In the genomic region with DNA sequence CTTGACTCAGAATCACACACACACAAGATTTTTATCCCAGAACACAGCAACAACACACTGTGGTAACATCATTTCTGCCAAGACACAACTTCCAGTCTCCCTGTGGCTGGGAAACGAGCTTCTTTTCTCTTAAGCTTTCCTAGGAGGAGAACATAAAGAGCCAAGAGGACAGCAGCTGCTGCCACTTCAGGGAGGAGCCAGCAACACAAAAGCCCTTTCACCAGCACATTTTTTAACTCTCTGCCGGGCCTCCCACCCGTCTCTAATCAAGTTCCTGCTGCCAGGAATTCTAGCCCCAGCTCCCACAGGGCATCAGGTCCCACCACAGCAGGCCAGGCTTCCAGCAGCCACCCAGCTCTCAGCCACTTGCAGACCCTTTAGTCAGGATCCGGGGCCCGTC, we compare ENCODE assay signal across 9 cellular contexts. TPM values are rescaled to one million over a fixed set of nuclear protein-coding genes. Genes with fewer than 3 reads are reported as not detected.
DNase-seq lines count a peak whose midpoint lies in the region; ATAC-seq and TF ChIP-seq lines count a peak whose summit lies in the region.
"Had no signal": no experiment of that assay in that cellular context is flagged by ENCODE, and none has a peak within 500 bp of the region (broad histone marks: within the 10 kb centered on the region; RNA-seq: fewer than 3 reads in every experiment).

No MANE protein-coding gene starts in this region.

- H3K36me3 ChIP-seq in mesodermal cell (ENCODE audit: control insufficient read depth, insufficient read depth, low read length) (peaks cover 80% of the 10 kb centered on the region), transverse colon (no peaks in the 10 kb centered on the region)

- in situ Hi-C loops in transverse colon (cut with MboI; ENCODE audit: low pct_ligation_motif_present in 1 of 4, low pct_unique_long_range_greater_than_20kb in 1 of 4, low sequenced_read_pairs in 3 of 4), result no loop called here

- TF ChIP-seq CTCF in transverse colon (IDR thresholded peaks at IDR 0.05), result no peak

- H3K27ac ChIP-seq in epithelial cell of prostate (peak overlapping the region; percentile 71), mesodermal cell (ENCODE audit: low read depth, low read length, severe bottlenecking) (peak overlapping the region; percentile 85), transverse colon (peak overlapping the region; percentile 72 to 79 (median 76))

- H3K4me3 ChIP-seq in mesodermal cell (ENCODE audit: extremely low read depth, insufficient read depth, low read length, poor library complexity, severe bottlenecking), result no peak overlapping the region
- H3K4me3 ChIP-seq in transverse colon, result peak overlapping the region in 1 of 4 donors; percentile 1

- H3K27ac Mint-ChIP-seq in activated T-helper 1 cell treated with anti-CD3 and anti-CD28 coated beads, Interleukin-12 subunit alpha, Interleukin-12 subunit beta, Interleukin-2, Interleukin-4 antibody, amounts not matched to agents 30 ng/mL and 10 ng/mL and 1 ng/mL, durations not matched to agents 14 hours and 24 hours and 36 hours, result no peak overlapping the region

- TF ChIP-seq EP300 in transverse colon (IDR thresholded peaks at IDR 0.05; ENCODE audit: low read depth), result no peak

- intact Hi-C loops in transverse colon (cut with DNase I; ENCODE audit: low total_unique reads), result no loop called here
- intact Hi-C loops in activated T-helper 1 cell treated with anti-CD3 and anti-CD28 coated beads, Interleukin-12 subunit alpha, Interleukin-12 subunit beta, Interleukin-2, Interleukin-4 antibody, amounts not matched to agents 30 ng/mL and 10 ng/mL and 1 ng/mL, durations not matched to agents 14 hours and 24 hours and 36 hours (cut with micrococcal nuclease), result no loop called here

- H3K4me1 Mint-ChIP-seq in activated T-helper 1 cell treated with anti-CD3 and anti-CD28 coated beads, Interleukin-12 subunit alpha, Interleukin-12 subunit beta, Interleukin-2, Interleukin-4 antibody, amounts not matched to agents 30 ng/mL and 10 ng/mL and 1 ng/mL, durations not matched to agents 14 hours and 24 hours and 36 hours (ENCODE audit: low read depth), result no peaks in the 10 kb centered on the region

- ATAC-seq in GM18870 (IDR thresholded peaks at IDR 0.05; ENCODE audit: unreplicated experiment), result no peak

- TF ChIP-seq POLR2A in transverse colon (IDR thresholded peaks at IDR 0.05), result no peak

- no peaks in the 10 kb centered on the region for H3K36me3 Mint-ChIP-seq in activated T-helper 1 cell treated with anti-CD3 and anti-CD28 coated beads, Interleukin-12 subunit alpha, Interleukin-12 subunit beta, Interleukin-2, Interleukin-4 antibody, amounts not matched to agents 30 ng/mL and 10 ng/mL and 1 ng/mL, durations not matched to agents 14 hours and 24 hours and 36 hours (ENCODE audit: low read depth)

- peak; percentile 23 for DNase-seq in NCI-H1092 treated with DMSO at 0.1 percent for 48 hours (lab: John Stamatoyannopoulos, UW)
- DNase-seq in NCI-H1092 (lab: John Stamatoyannopoulos, UW), result no peak
- no peak for DNase-seq in epithelial cell of prostate (ENCODE audit: low read depth, low spot score)
- DNase-seq in transverse colon, result no peak
- no peak for DNase-seq in MV-4-11 (lab: John Stamatoyannopoulos, UW)
- no peak for DNase-seq in activated T-helper 1 cell treated with anti-CD3 and anti-CD28 coated beads, Interleukin-12 subunit alpha, Interleukin-12 subunit beta, Interleukin-2, Interleukin-4 antibody, amounts not matched to agents 30 ng/mL and 10 ng/mL and 1 ng/mL, durations not matched to agents 14 hours and 24 hours and 36 hours (ENCODE audit: low spot score)
- DNase-seq: 8988T had no signal

- H3K9me3 ChIP-seq in mesodermal cell (ENCODE audit: control insufficient read depth, low read length) (peaks cover 3% of the 10 kb centered on the region), transverse colon (no peaks in the 10 kb centered on the region)

- 0 to 23% methylated on average over 3 of the region's 5 CpGs for WGBS in mesodermal cell (ENCODE audit: insufficient coverage in 2 of 2), 2 experiments
- 0 to 27% methylated on average over 1 to 5 of the region's 5 CpGs for WGBS in transverse colon (ENCODE audit: low coverage in 1 of 2), 2 donors

- peaks cover 3% of the 10 kb centered on the region for H3K9me3 Mint-ChIP-seq in activated T-helper 1 cell treated with anti-CD3 and anti-CD28 coated beads, Interleukin-12 subunit alpha, Interleukin-12 subunit beta, Interleukin-2, Interleukin-4 antibody, amounts not matched to agents 30 ng/mL and 10 ng/mL and 1 ng/mL, durations not matched to agents 14 hours and 24 hours and 36 hours

- H3K4me1 ChIP-seq in mesodermal cell (ENCODE audit: control insufficient read depth, insufficient read depth, low read length, poor library complexity, severe bottlenecking), result peaks cover 45% of the 10 kb centered on the region
- peaks cover 30 to 70% (median 41%) of the 10 kb centered on the region in 4 donors for H3K4me1 ChIP-seq in transverse colon

- H3K4me3 Mint-ChIP-seq in activated T-helper 1 cell treated with anti-CD3 and anti-CD28 coated beads, Interleukin-12 subunit alpha, Interleukin-12 subunit beta, Interleukin-2, Interleukin-4 antibody, amounts not matched to agents 30 ng/mL and 10 ng/mL and 1 ng/mL, durations not matched to agents 14 hours and 24 hours and 36 hours, result no peak overlapping the region

- no peaks in the 10 kb centered on the region for H3K27me3 ChIP-seq in transverse colon

- no peaks in the 10 kb centered on the region for H3K27me3 Mint-ChIP-seq in activated T-helper 1 cell treated with anti-CD3 and anti-CD28 coated beads, Interleukin-12 subunit alpha, Interleukin-12 subunit beta, Interleukin-2, Interleukin-4 antibody, amounts not matched to agents 30 ng/mL and 10 ng/mL and 1 ng/mL, durations not matched to agents 14 hours and 24 hours and 36 hours (ENCODE audit: insufficient read depth)

RNA-seq across cellular contexts. Expression of a gene that starts 22.4 kb away (rescaled TPM):
- polyA plus RNA-seq in mesodermal cell (2013, experiment 1 of 2), result 176 TPM
- polyA plus RNA-seq in mesodermal cell (2013, experiment 2 of 2), result 122 TPM
- total RNA-seq in transverse colon, result 100 to 1,000 TPM; 321 to 477 (median 380) TPM
- total RNA-seq in activated T-helper 1 cell treated with anti-CD3 and anti-CD28 coated beads, Interleukin-12 subunit alpha, Interleukin-12 subunit beta, Interleukin-2, Interleukin-4 antibody, amounts not matched to agents 30 ng/mL and 10 ng/mL and 1 ng/mL, durations not matched to agents 14 hours and 24 hours and 36 hours, result 0.03 and 0.15 TPM in 2 replicates

Comparison
In these comparisons a context has a peak if more than half of its experiments do, and no peak if none do; other contexts are left out.
1. RNA of a gene that starts 22.4 kb away (total RNA-seq): 321 to 477 TPM in transverse colon; 0.03 to 0.15 TPM in activated T-helper 1 cell treated with anti-CD3 and anti-CD28 coated beads, Interleukin-12 subunit alpha, Interleukin-12 subunit beta, Interleukin-2, Interleukin-4 antibody, amounts not matched to agents 30 ng/mL and 10 ng/mL and 1 ng/mL, durations not matched to agents 14 hours and 24 hours and 36 hours; every median in the first group is over 100 times any median in the second.
2. Peak in every context shown above with its lines, with median percentiles within 50 percentile points of each other: H3K27ac ChIP-seq.